ENCODE assay signal across 22 cellular contexts in genomic region chr1:178127482-178127881, GRCh38. TPM values are rescaled to one million over a fixed set of nuclear protein-coding genes. Genes with fewer than 3 reads are reported as not detected.
DNase-seq lines count a peak whose midpoint lies in the region; ATAC-seq, FAIRE-seq and TF ChIP-seq lines count a peak whose summit lies in the region.
"Had no signal": no experiment of that assay in that cellular context is flagged by ENCODE, and none has a peak within 500 bp of the region (broad histone marks: within the 10 kb centered on the region; RNA-seq: fewer than 3 reads in every experiment).

No MANE protein-coding gene starts in this region.

- no peaks in the 10 kb centered on the region for H3K9me2 ChIP-seq in hepatocyte (replicated peaks; ENCODE audit: insufficient read depth)

- no TSS peak for BruUV-seq in GM12878 (replicated peaks; lab: Mats Ljungman, UMichigan)

- peak; percentile 38 for DNase-seq in HCEC 1CT
- no peak for DNase-seq in GM12878 (ENCODE audit: low read depth, low spot score)
- no peak for DNase-seq in hepatocyte (ENCODE audit: low spot score)
- no peak for DNase-seq in type B pancreatic cell (ENCODE audit: extremely low spot score, unreplicated experiment)
- DNase-seq in kidney tubule cell (ENCODE audit: low spot score), result no peak
- no peak for DNase-seq in GF-D8 (lab: John Stamatoyannopoulos, UW)
- DNase-seq: activated B cell treated with CpG ODN at 0.5 μM for 24 hours; activated CD8-positive, alpha-beta T cell treated with anti-CD3 and anti-CD28 coated beads for 36 hours; activated naive CD4-positive, alpha-beta T cell treated with anti-CD3 and anti-CD28 coated beads, Interleukin-2, amount 10 ng/mL, durations not matched to agents 7 days and 5 days; activated T-cell treated with anti-CD3 and anti-CD28 coated beads, Interleukin-2, amount 50 U/mL, for 4 hours; aorta; midbrain; NCI-H1694; NCI-H82; T-helper 9 cell had no signal

- H3K79me2 ChIP-seq in GM12878 (ENCODE audit: control insufficient read depth, insufficient read depth, low read length) (no peaks in the 10 kb centered on the region), hepatocyte (peaks cover 65% of the 10 kb centered on the region)

- no peak for TF ChIP-seq RAD21 in GM12878 (IDR thresholded peaks at IDR 0.05; ENCODE audit: insufficient read depth, low read depth, low read length)

- no peak overlapping the region for H3K9ac ChIP-seq in GM12878 (ENCODE audit: control insufficient read depth, insufficient read depth, low read length)

- H3K4me3 Mint-ChIP-seq in type B pancreatic cell, result no peak overlapping the region
- H3K4me3 Mint-ChIP-seq: activated B cell treated with CpG ODN at 0.5 μM for 24 hours; activated CD8-positive, alpha-beta T cell treated with anti-CD3 and anti-CD28 coated beads for 36 hours; activated naive CD4-positive, alpha-beta T cell treated with anti-CD3 and anti-CD28 coated beads, Interleukin-2, amount 10 ng/mL, durations not matched to agents 7 days and 5 days; activated T-cell treated with anti-CD3 and anti-CD28 coated beads, Interleukin-2, amount 50 U/mL, for 4 hours; neural crest cell; stimulated activated effector memory CD8-positive, alpha-beta T cell treated with anti-CD3 and anti-CD28 coated beads, Interleukin-12 subunit alpha, Interleukin-12 subunit beta, amount 100 ng/mL, for 72 hours had no signal

- POLR2A ChIA-PET in GM12878 (lab: Charles Lee), result no interaction called here

- H3K27me3 ChIP-seq in GM12878 (replicated peaks in 1 of 2; ENCODE audit: control insufficient read depth in 2 of 2, insufficient read depth in 2 of 2, low read length in 1 of 2) (no peaks in the 10 kb centered on the region), hepatocyte (no peaks in the 10 kb centered on the region)

- no peaks in the 10 kb centered on the region for H3K4me1 ChIP-seq in GM12878 (ENCODE audit: control insufficient read depth, insufficient read depth, low read length)
- peaks cover 8% of the 10 kb centered on the region for H3K4me1 ChIP-seq in hepatocyte (ENCODE audit: insufficient read depth)
- H3K4me1 ChIP-seq: HAP-1 had no signal

- H3K27ac ChIP-seq in GM12878 (ENCODE audit: control insufficient read depth, insufficient read depth), result no peak overlapping the region
- H3K27ac ChIP-seq in hepatocyte, result peak overlapping the region; percentile 82
- H3K27ac ChIP-seq: SK-N-MC had no signal

- no peak overlapping the region for H2AFZ ChIP-seq in GM12878 (ENCODE audit: control insufficient read depth, low read depth, low read length)
- H2AFZ ChIP-seq in hepatocyte, result no peak overlapping the region

- no peak for TF ChIP-seq EP300 in GM12878 (IDR thresholded peaks at IDR 0.05; ENCODE audit: borderline replicate concordance in 1 of 2, control insufficient read depth in 1 of 2, low read depth in 2 of 2, low read length in 2 of 2)

- H3K4me3 ChIP-seq in GM12878 (no peak overlapping the region), hepatocyte (no peak overlapping the region)
- H3K4me3 ChIP-seq: HAP-1, SK-N-MC had no signal

- SMC1A ChIA-PET in GM12878 (lab: Charles Lee; ENCODE audit: uncharacterized antibody, unreplicated experiment), result no interaction called here

- H3K27ac Mint-ChIP-seq in type B pancreatic cell, result peak overlapping the region; percentile 95
- H3K27ac Mint-ChIP-seq: activated B cell treated with CpG ODN at 0.5 μM for 24 hours; activated CD8-positive, alpha-beta T cell treated with anti-CD3 and anti-CD28 coated beads for 36 hours; activated naive CD4-positive, alpha-beta T cell treated with anti-CD3 and anti-CD28 coated beads, Interleukin-2, amount 10 ng/mL, durations not matched to agents 7 days and 5 days; stimulated activated effector memory CD8-positive, alpha-beta T cell treated with anti-CD3 and anti-CD28 coated beads, Interleukin-12 subunit alpha, Interleukin-12 subunit beta, amount 100 ng/mL, for 72 hours had no signal

- ATAC-seq in GM12878 (peak; percentile 18; the same call in 1 of the 3 replicates), HG02973 (IDR thresholded peaks at IDR 0.05; ENCODE audit: unreplicated experiment) (no peak)
- ATAC-seq: activated CD8-positive, alpha-beta T cell treated with anti-CD3 and anti-CD28 coated beads for 36 hours had no signal

- CTCF ChIA-PET in GM12878 (lab: Yijun Ruan, JAX), result interaction anchor here (1.5 kb wide), 1 partner anchor 71 kb away, joined by 4 read pairs; no protein-coding TSS in a partner anchor

- H3K9me3 ChIP-seq in GM12878 (replicated peaks; ENCODE audit: control insufficient read depth, insufficient read depth, low read length), result no peaks in the 10 kb centered on the region
- no peaks in the 10 kb centered on the region for H3K9me3 ChIP-seq in hepatocyte (ENCODE audit: low read depth)
- H3K9me3 ChIP-seq: HAP-1 had no signal

- in situ Hi-C loops in GM12878 (cut with MboI), result no loop called here

- H4K20me1 ChIP-seq in GM12878 (ENCODE audit: control insufficient read depth, insufficient read depth) (no peaks in the 10 kb centered on the region), hepatocyte (ENCODE audit: insufficient read depth, poor library complexity, severe bottlenecking) (no peaks in the 10 kb centered on the region)

- peaks cover 6% of the 10 kb centered on the region for H3K36me3 Mint-ChIP-seq in type B pancreatic cell
- H3K36me3 Mint-ChIP-seq: activated naive CD4-positive, alpha-beta T cell treated with anti-CD3 and anti-CD28 coated beads, Interleukin-2, amount 10 ng/mL, durations not matched to agents 7 days and 5 days; stimulated activated effector memory CD8-positive, alpha-beta T cell treated with anti-CD3 and anti-CD28 coated beads, Interleukin-12 subunit alpha, Interleukin-12 subunit beta, amount 100 ng/mL, for 72 hours had no signal

- peaks cover 5% of the 10 kb centered on the region for H3K4me1 Mint-ChIP-seq in type B pancreatic cell (ENCODE audit: unreplicated experiment)
- H3K4me1 Mint-ChIP-seq: activated B cell treated with CpG ODN at 0.5 μM for 24 hours; activated naive CD4-positive, alpha-beta T cell treated with anti-CD3 and anti-CD28 coated beads, Interleukin-2, amount 10 ng/mL, durations not matched to agents 7 days and 5 days; neural crest cell; stimulated activated effector memory CD8-positive, alpha-beta T cell treated with anti-CD3 and anti-CD28 coated beads, Interleukin-12 subunit alpha, Interleukin-12 subunit beta, amount 100 ng/mL, for 72 hours had no signal

- peaks cover under 1% of the 10 kb centered on the region for H3K9me3 Mint-ChIP-seq in type B pancreatic cell
- H3K9me3 Mint-ChIP-seq: activated B cell treated with CpG ODN at 0.5 μM for 24 hours; activated CD8-positive, alpha-beta T cell treated with anti-CD3 and anti-CD28 coated beads for 36 hours; activated naive CD4-positive, alpha-beta T cell treated with anti-CD3 and anti-CD28 coated beads, Interleukin-2, amount 10 ng/mL, durations not matched to agents 7 days and 5 days; activated T-cell treated with anti-CD3 and anti-CD28 coated beads, Interleukin-2, amount 50 U/mL, for 4 hours; neural crest cell; stimulated activated effector memory CD8-positive, alpha-beta T cell treated with anti-CD3 and anti-CD28 coated beads, Interleukin-12 subunit alpha, Interleukin-12 subunit beta, amount 100 ng/mL, for 72 hours had no signal

- TF ChIP-seq CTCF in GM12878 (IDR thresholded peaks at IDR 0.05 in 2 of 3, conservative IDR thresholded peaks at IDR 0.05 in 1 of 3; ENCODE audit: control insufficient read depth in 2 of 3, extremely low read depth in 1 of 3, insufficient read depth in 1 of 3, low read depth in 3 of 3, low read length in 3 of 3), result no peak
- TF ChIP-seq CTCF in hepatocyte (IDR thresholded peaks at IDR 0.05; ENCODE audit: poor library complexity), result no peak
- TF ChIP-seq CTCF in type B pancreatic cell (conservative IDR thresholded peaks at IDR 0.05), result no peak

- H3K4me2 ChIP-seq in GM12878 (ENCODE audit: control insufficient read depth, insufficient read depth), result no peak overlapping the region
- H3K4me2 ChIP-seq in hepatocyte, result peak overlapping the region; percentile 53

- intact Hi-C loops in GM12878 (cut with micrococcal nuclease; ENCODE audit: unreplicated experiment), result no loop called here

- no peaks in the 10 kb centered on the region for H3K27me3 Mint-ChIP-seq in type B pancreatic cell
- H3K27me3 Mint-ChIP-seq: activated CD8-positive, alpha-beta T cell treated with anti-CD3 and anti-CD28 coated beads for 36 hours; activated naive CD4-positive, alpha-beta T cell treated with anti-CD3 and anti-CD28 coated beads, Interleukin-2, amount 10 ng/mL, durations not matched to agents 7 days and 5 days had no signal

- H3K36me3 ChIP-seq in GM12878 (ENCODE audit: control insufficient read depth in 2 of 2, insufficient read depth in 2 of 2, low read length in 1 of 2) (no peaks in the 10 kb centered on the region), hepatocyte (replicated peaks; ENCODE audit: insufficient read depth, low read depth) (no peaks in the 10 kb centered on the region)
- H3K36me3 ChIP-seq: HAP-1 had no signal

- FAIRE-seq in GM12878 (lab: Jason Lieb, UNC), result no peak
- FAIRE-seq: colon, GM19239 had no signal

- RAD21 ChIA-PET in GM12878 (lab: Charles Lee; ENCODE audit: unreplicated experiment), result no interaction called here

- no peak for TF ChIP-seq POLR2A in GM12878 (IDR thresholded peaks at IDR 0.05; ENCODE audit: low read depth, low read length)

TF ChIP-seq in GM12878, 131 proteins besides CTCF, POLR2A, EP300 and RAD21:
- TF ChIP-seq MEF2A (IDR thresholded peaks at IDR 0.05; ENCODE audit: insufficient read depth, low read depth, low read length), result no peak

RNA-seq across cellular contexts. Expression of gene RASAL2, which starts 33.6 kb away (rescaled TPM):
- 34.4 and 37.5 TPM in 2 replicates for total RNA-seq in GM12878 (2013; cell fraction: nucleolus; rRNA removed)
- 0.45 and 0.54 TPM in 2 replicates for total RNA-seq in GM12878 (2014; rRNA removed)
- total RNA-seq in GM12878 (2014; rRNA removed; fragmentation: Illumina TruSeq; extraction: Trizol), result 0.13 and 0.14 TPM in 2 replicates
- 0.21 and 0.61 TPM in 2 replicates for total RNA-seq in GM12878 (2021)
- polyA plus RNA-seq in GM12878 (2011; ENCODE audit: low read depth), result 0.20 TPM
- 6.9 and 7.5 TPM in 2 replicates for polyA plus RNA-seq in GM12878 (2011; rRNA removed)
- polyA plus RNA-seq in GM12878 (2011; cell fraction: cytosol; rRNA removed), result 5.8 and 6.3 TPM in 2 replicates
- 15.5 and 17.4 TPM in 2 replicates for polyA plus RNA-seq in GM12878 (2011; cell fraction: nucleus; rRNA removed)
- polyA plus RNA-seq in GM12878 (2012), result 0.04 and 0.06 TPM in 2 replicates
- polyA plus RNA-seq in GM12878 (2014; fragmentation: Illumina TruSeq; extraction: Trizol), result 0.16 and 0.21 TPM in 2 replicates
- polyA plus RNA-seq in GM12878 (2014; fragmentation: Nextera tagmentation; extraction: Ambion mirVana), result under 1 TPM; 0.02 to 0.05 TPM
- 0.11 and 0.17 TPM in 2 replicates for polyA plus RNA-seq in GM12878 (2014; rRNA removed)
- under 1 TPM in 1 of 2 experiments, not detected in 1; 0.08 TPM for polyA plus RNA-seq in GM12878 (2016; fragmentation: Nextera tagmentation; extraction: Ambion mirVana)
- 16.6 and 21.6 TPM in 2 replicates for polyA minus RNA-seq in GM12878 (2011; rRNA and poly(A)+ RNA removed)
- polyA minus RNA-seq in GM12878 (2011; cell fraction: cytosol; rRNA and poly(A)+ RNA removed), result 4.5 and 5.4 TPM in 2 replicates
- 13.9 and 28.9 TPM in 2 replicates for polyA minus RNA-seq in GM12878 (2011; cell fraction: nucleus; rRNA and poly(A)+ RNA removed)
- 23.8 and 24.0 TPM in 2 replicates for total RNA-seq in hepatocyte
- polyA plus RNA-seq in hepatocyte, result 8.7 and 14.5 TPM in 2 replicates
- 21.8 and 32.6 TPM in 2 replicates for total RNA-seq in type B pancreatic cell (ENCODE audit: low replicate concordance)
- total RNA-seq: activated CD8-positive, alpha-beta T cell treated with anti-CD3 and anti-CD28 coated beads for 36 hours had no signal
